In the genomic region with DNA sequence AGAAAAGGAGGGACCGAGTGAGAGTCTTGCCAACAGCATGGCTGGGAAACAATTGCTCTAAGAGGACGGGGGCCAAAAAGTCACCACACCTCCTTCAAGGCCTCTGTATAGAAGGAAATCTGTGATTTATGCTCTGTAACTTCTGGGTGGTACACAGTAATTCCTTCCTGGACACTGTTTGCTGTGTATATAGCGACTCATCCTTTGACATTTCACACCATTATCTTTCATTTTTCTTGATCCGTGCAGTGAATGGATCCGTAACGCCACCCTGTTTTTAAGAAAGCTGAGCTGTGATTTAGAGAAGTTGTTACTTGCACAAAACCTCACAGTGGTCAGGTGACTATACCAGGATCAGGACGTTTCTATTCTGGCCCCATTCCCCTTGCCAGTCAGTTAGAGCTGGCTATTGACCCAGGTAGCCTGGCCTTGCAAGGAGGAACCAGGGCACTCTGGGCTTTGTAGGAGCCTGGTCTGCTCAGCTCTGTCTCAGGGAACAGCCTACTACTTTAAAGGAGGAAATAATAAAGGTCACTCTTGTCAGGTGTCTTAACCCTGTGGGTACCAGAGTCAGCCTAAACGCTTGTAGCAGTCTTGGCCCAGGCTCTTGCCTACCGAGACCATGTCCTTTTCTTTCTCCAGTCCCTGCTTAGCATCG, we compare ENCODE assay signal across 10 cellular contexts.
DNase-seq lines count a peak whose midpoint lies in the region; ATAC-seq, FAIRE-seq and TF ChIP-seq lines count a peak whose summit lies in the region.
"Had no signal": no experiment of that assay in that cellular context is flagged by ENCODE, and none has a peak within 500 bp of the region (broad histone marks: within the 10 kb centered on the region; RNA-seq: fewer than 3 reads in every experiment).

No MANE protein-coding gene starts in this region.

- TF ChIP-seq CTCF in keratinocyte (optimal IDR thresholded peaks at IDR 0.05 in 1 of 3, IDR thresholded peaks at IDR 0.05 in 1 of 3, conservative IDR thresholded peaks at IDR 0.05 in 1 of 3; ENCODE audit: extremely low read depth in 1 of 3, insufficient read depth in 2 of 3, low read length in 3 of 3): no peak

- H3K36me3 ChIP-seq in keratinocyte (ENCODE audit: control insufficient read depth in 2 of 2, extremely low read depth in 1 of 2, insufficient read depth in 2 of 2, low read length in 2 of 2): no peaks in the 10 kb centered on the region

- H4K20me1 ChIP-seq in keratinocyte (ENCODE audit: control insufficient read depth, extremely low read depth, insufficient read depth, low read length): no peaks in the 10 kb centered on the region

- H3K27me3 ChIP-seq in keratinocyte (ENCODE audit: control insufficient read depth, extremely low read depth, insufficient read depth, low read length): no peaks in the 10 kb centered on the region

- dilution Hi-C loops in keratinocyte (cut with MboI; ENCODE audit: extremely low pct_ligation_motif_present, low sequenced_read_pairs): no loop called here

- peak overlapping the region; percentile 1 for H3K27ac ChIP-seq in angular gyrus (ENCODE audit: low read depth, low read length)
- H3K27ac ChIP-seq in keratinocyte (ENCODE audit: control insufficient read depth, insufficient read depth, low read length): peak overlapping the region; percentile 80
- peak overlapping the region in 19 of 21 experiments; percentile 14 to 91 (median 67) for H3K27ac ChIP-seq in skin epidermis

- no peak for ATAC-seq in GM18907 (IDR thresholded peaks at IDR 0.05; ENCODE audit: unreplicated experiment)
- no peak for ATAC-seq in GM21390 (IDR thresholded peaks at IDR 0.05; ENCODE audit: unreplicated experiment)
- no peak for ATAC-seq in GM19455 (IDR thresholded peaks at IDR 0.05; ENCODE audit: unreplicated experiment)

- H3K9ac ChIP-seq in keratinocyte (ENCODE audit: control insufficient read depth, extremely low read depth, insufficient read depth, low read length): no peak overlapping the region

- no peaks in the 10 kb centered on the region for H3K79me2 ChIP-seq in keratinocyte (ENCODE audit: control insufficient read depth, insufficient read depth, low read length)

- TF ChIP-seq POLR2A in GM12891 (IDR thresholded peaks at IDR 0.05; ENCODE audit: low read depth, low read length): no peak

- H3K4me2 ChIP-seq in keratinocyte (ENCODE audit: control insufficient read depth, extremely low read depth, insufficient read depth, low read depth, low read length): peak overlapping the region; percentile 60

- peak; percentile 37 for DNase-seq in EL
- DNase-seq in keratinocyte (ENCODE audit: low read depth, low spot score): no peak
- DNase-seq in GM12891 (ENCODE audit: insufficient read length, low spot score): no peak
- DNase-seq: NCI-H1694; stimulated activated CD4-positive, alpha-beta T cell treated with anti-CD3 and anti-CD28 coated beads, Interleukin-12 subunit alpha, Interleukin-12 subunit beta, amount 100 ng/mL, for 4 hours had no signal

- FAIRE-seq in keratinocyte (lab: Jason Lieb, UNC) (peak; percentile 83), GM12891 (lab: Jason Lieb, UNC) (no peak)

- H3K9me1 ChIP-seq in keratinocyte (ENCODE audit: control insufficient read depth, extremely low read depth, insufficient read depth, low read length): no peaks in the 10 kb centered on the region

- H3K4me1 ChIP-seq in keratinocyte (ENCODE audit: control insufficient read depth, extremely low read depth, insufficient read depth, low read length): peaks cover 51% of the 10 kb centered on the region

- H3K4me3 ChIP-seq in keratinocyte (ENCODE audit: control insufficient read depth in 2 of 3, extremely low read depth in 1 of 3, insufficient read depth in 2 of 3, low read depth in 1 of 3, low read length in 3 of 3) (no peak overlapping the region), skin epidermis (no peak overlapping the region)

- H3K9me3 ChIP-seq in keratinocyte (ENCODE audit: control insufficient read depth, low read depth, low read length): no peaks in the 10 kb centered on the region

- H2AFZ ChIP-seq in keratinocyte (ENCODE audit: control insufficient read depth, low read length): no peak overlapping the region

TF ChIP-seq in GM12891, 5 proteins besides CTCF, POLR2A, EP300 and RAD21:
- no peak for TF ChIP-seq SPI1 (IDR thresholded peaks at IDR 0.05; ENCODE audit: low read depth, low read length)
- TF ChIP-seq PAX5 (IDR thresholded peaks at IDR 0.05; ENCODE audit: insufficient read depth, low read length, severe bottlenecking): no peak
- no peak for TF ChIP-seq TAF1 (IDR thresholded peaks at IDR 0.05; ENCODE audit: low read depth, low read length)
- no peak for TF ChIP-seq POLR2AphosphoS5 (IDR thresholded peaks at IDR 0.05; ENCODE audit: low read depth, low read length)
- TF ChIP-seq POU2F2 (IDR thresholded peaks at IDR 0.05; ENCODE audit: low read depth, low read length): no peak
TF ChIP-seq in GM12891: peak in this region for 0.

Comparison
In these comparisons a context has a peak if more than half of its experiments do, and no peak if none do; other contexts are left out.
1. H3K27ac ChIP-seq: peak in every context shown above with its lines; median percentile 80 in keratinocyte; 67 in skin epidermis; 1 in angular gyrus.